In the genomic region with DNA sequence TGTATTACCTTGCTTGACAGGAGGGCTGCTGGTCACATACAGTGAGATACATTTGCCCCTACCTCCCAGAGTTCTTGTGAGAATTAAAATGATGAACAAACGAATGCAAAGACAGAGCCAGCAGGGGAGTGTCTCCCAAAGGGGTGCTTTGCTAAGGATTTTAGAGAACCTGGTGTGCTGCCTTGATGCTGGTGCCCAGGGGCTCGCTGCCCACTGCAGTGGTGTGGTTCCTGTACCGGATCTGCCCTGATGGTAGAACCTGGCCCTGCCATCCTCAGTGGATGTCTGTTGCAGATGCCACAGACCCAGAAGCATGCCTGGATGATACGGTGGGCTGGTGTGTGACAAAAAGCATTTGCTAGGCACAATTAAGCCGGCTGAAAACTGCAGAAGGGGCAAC, we compare ENCODE assay signal across 12 cellular contexts.
DNase-seq lines count a peak whose midpoint lies in the region; ATAC-seq and TF ChIP-seq lines count a peak whose summit lies in the region.
"Had no signal": no experiment of that assay in that cellular context is flagged by ENCODE, and none has a peak within 500 bp of the region (broad histone marks: within the 10 kb centered on the region; RNA-seq: fewer than 3 reads in every experiment).

No MANE protein-coding gene starts in this region.

- TF ChIP-seq CTCF in right atrium auricular region (IDR thresholded peaks at IDR 0.05) (no peak), OCI-LY3 (IDR thresholded peaks at IDR 0.05; ENCODE audit: low read depth, low read length) (no peak), mammary epithelial cell (conservative IDR thresholded peaks at IDR 0.05 in 1 of 2, IDR thresholded peaks at IDR 0.05 in 1 of 2; ENCODE audit: extremely low read depth in 1 of 2, insufficient read depth in 1 of 2, low read depth in 1 of 2, low read length in 2 of 2) (no peak), nephron progenitor cell (IDR thresholded peaks at IDR 0.05) (no peak)

- in situ Hi-C loops in mammary epithelial cell (cut with MboI; ENCODE audit: low sequenced_read_pairs in 2 of 2) = loop anchor here (25.0 kb wide), 3 partner anchors 421 to 654 kb away; partner anchors contain the start of gene HS6ST1 (in 1 of the 2)

- no TSS peak for BruUV-seq in mammary epithelial cell (replicated peaks; lab: Mats Ljungman, UMichigan)

- H3K36me3 ChIP-seq in right atrium auricular region = no peaks in the 10 kb centered on the region
- H3K36me3 ChIP-seq in OCI-LY3 (replicated peaks; ENCODE audit: low read depth, low read length) = no peaks in the 10 kb centered on the region
- no peaks in the 10 kb centered on the region for H3K36me3 ChIP-seq in mammary epithelial cell (ENCODE audit: insufficient read depth, low read length)
- H3K36me3 ChIP-seq in skeletal muscle satellite cell (ENCODE audit: insufficient read depth, low read length) = no peaks in the 10 kb centered on the region

- H3K79me2 ChIP-seq in OCI-LY3 (ENCODE audit: low read length) = no peaks in the 10 kb centered on the region
- H3K79me2 ChIP-seq in mammary epithelial cell (ENCODE audit: insufficient read depth, low read length) = no peaks in the 10 kb centered on the region

- H3K27ac Mint-ChIP-seq in nephron progenitor cell = no peak overlapping the region

- peaks cover 7% of the 10 kb centered on the region for H3K4me1 Mint-ChIP-seq in nephron progenitor cell

- H3K4me3 Mint-ChIP-seq in nephron progenitor cell = no peak overlapping the region

- H3K4me1 ChIP-seq in right atrium auricular region (peaks cover 0 to 35% of the 10 kb centered on the region in 2 donors), OCI-LY3 (ENCODE audit: low read length) (peaks cover 7% of the 10 kb centered on the region; the same call in 1 of the 2 replicates), mammary epithelial cell (ENCODE audit: insufficient read depth, low read length) (peaks cover 13% of the 10 kb centered on the region), skeletal muscle satellite cell (ENCODE audit: control insufficient read depth, insufficient read depth, low read length) (no peaks in the 10 kb centered on the region)

- H2AFZ ChIP-seq in OCI-LY3 (ENCODE audit: low read depth, low read length) (no peak overlapping the region), mammary epithelial cell (ENCODE audit: low read depth, low read length) (no peak overlapping the region)

- H3K9me3 Mint-ChIP-seq in nephron progenitor cell = peaks cover 22% of the 10 kb centered on the region

- H4K20me1 ChIP-seq in OCI-LY3 (ENCODE audit: insufficient read depth, low read length) (no peaks in the 10 kb centered on the region), mammary epithelial cell (ENCODE audit: insufficient read depth, low read length) (no peaks in the 10 kb centered on the region)

- H3K9me3 ChIP-seq in right atrium auricular region (peaks cover 0 to 11% of the 10 kb centered on the region in 2 donors), OCI-LY3 (ENCODE audit: insufficient read depth, low read length) (no peaks in the 10 kb centered on the region), mammary epithelial cell (replicated peaks; ENCODE audit: insufficient read depth, low read length) (no peaks in the 10 kb centered on the region), skeletal muscle satellite cell (replicated peaks; ENCODE audit: low read length) (no peaks in the 10 kb centered on the region)

- H3K36me3 Mint-ChIP-seq in nephron progenitor cell (ENCODE audit: low read depth) = peaks cover 4% of the 10 kb centered on the region

- H3K4me3 ChIP-seq in right atrium auricular region (no peak overlapping the region), OCI-LY3 (ENCODE audit: low read length) (no peak overlapping the region), mammary epithelial cell (replicated peaks in 1 of 3; ENCODE audit: insufficient read depth in 1 of 3, low read depth in 2 of 3, low read length in 3 of 3) (no peak overlapping the region), skeletal muscle satellite cell (ENCODE audit: low read length) (no peak overlapping the region)

- H3K9ac ChIP-seq in OCI-LY3 (ENCODE audit: low read length) (no peak overlapping the region), mammary epithelial cell (ENCODE audit: insufficient read depth, low read length) (no peak overlapping the region), skeletal muscle satellite cell (ENCODE audit: low read depth, low read length) (no peak overlapping the region)

- ATAC-seq in left cardiac atrium = no peak

- intact Hi-C loops in left cardiac atrium (cut with DNase I) = loop anchor here (10.0 kb wide), 2 partner anchors 521 to 661 kb away; no protein-coding TSS in a partner anchor
- intact Hi-C loops in mammary epithelial cell (cut with micrococcal nuclease) = loop anchor here (5.0 to 10.0 kb wide), 2 partner anchors 411 to 1191 kb away; no protein-coding TSS in a partner anchor

- no peaks in the 10 kb centered on the region for H3K27me3 ChIP-seq in right atrium auricular region
- H3K27me3 ChIP-seq in OCI-LY3 (ENCODE audit: low read depth, low read length) = peaks cover 11% of the 10 kb centered on the region
- peaks cover 2% of the 10 kb centered on the region for H3K27me3 ChIP-seq in mammary epithelial cell (ENCODE audit: insufficient read depth, low read length)
- no peaks in the 10 kb centered on the region for H3K27me3 ChIP-seq in skeletal muscle satellite cell (ENCODE audit: control insufficient read depth, insufficient read depth, low read length)

- H3K4me2 ChIP-seq in OCI-LY3 (ENCODE audit: low read length) = peak overlapping the region; percentile 3; the same call in 1 of the 2 replicates
- H3K4me2 ChIP-seq in mammary epithelial cell (ENCODE audit: insufficient read depth, low read depth, low read length) = peak overlapping the region; percentile 7
- peak overlapping the region; percentile 20 for H3K4me2 ChIP-seq in skeletal muscle satellite cell (ENCODE audit: low read length)

- peak; percentile 56 for DNase-seq in right atrium auricular region (ENCODE audit: low spot score)
- DNase-seq in left cardiac atrium = no peak
- DNase-seq in mammary epithelial cell = no peak
- no peak for DNase-seq in T1000 (lab: John Stamatoyannopoulos, UW)
- DNase-seq in NCI-H82 (lab: John Stamatoyannopoulos, UW) = no peak
- no peak for DNase-seq in nephron progenitor cell
- DNase-seq: COR-L47, NCI-H1417, NCI-H187 treated with DMSO at 0.1 percent for 48 hours, NCI-H446 treated with DMSO at 0.1 percent for 48 hours had no signal

- CTCF ChIA-PET in mammary epithelial cell (lab: Charles Lee; ENCODE audit: low non-redundant PET) = no interaction called here

- dilution Hi-C loops in mammary epithelial cell (cut with HindIII; ENCODE audit: low sequenced_read_pairs) = no loop called here

- H3K27ac ChIP-seq in right atrium auricular region (no peak overlapping the region), OCI-LY3 (ENCODE audit: low read length) (no peak overlapping the region), mammary epithelial cell (ENCODE audit: insufficient read depth, low read depth, low read length) (no peak overlapping the region)

- peaks cover 12% of the 10 kb centered on the region for H3K27me3 Mint-ChIP-seq in nephron progenitor cell (ENCODE audit: low read depth, poor library complexity)

- 74% methylated on average over 4 of the region's 5 CpGs for WGBS in mammary epithelial cell (ENCODE audit: low coverage, missing lambda C conversion rate)
